Comparison of ENCODE assay signal across 31 cellular contexts in the genomic region with DNA sequence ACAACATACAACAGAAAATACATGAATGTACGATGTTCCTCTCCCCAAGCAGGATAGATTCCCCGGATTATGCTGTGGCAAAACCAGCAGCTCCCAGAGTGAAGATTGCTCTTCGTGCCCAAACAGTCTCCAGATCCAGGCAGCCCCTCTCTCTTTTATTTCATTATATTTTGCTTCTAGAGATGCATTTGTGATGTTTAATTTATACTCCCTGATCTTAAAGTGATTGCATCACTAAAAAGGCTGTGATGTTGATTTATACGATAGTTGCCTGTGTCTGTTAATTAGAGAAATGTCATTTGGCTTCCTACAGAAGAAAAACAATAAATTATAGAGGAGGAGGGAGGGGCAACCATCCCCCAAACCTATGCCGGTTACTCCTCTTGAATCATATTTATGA.
"Had no signal": no experiment of that assay in that cellular context is flagged by ENCODE, and none has a peak within 500 bp of the region (broad histone marks: within the 10 kb centered on the region; RNA-seq: fewer than 3 reads in every experiment).

No MANE protein-coding gene starts in this region.

- H3K4me3 ChIP-seq: adrenal gland, ascending aorta, body of pancreas, breast epithelium, cardiac muscle cell had no signal

- H3K4me1 ChIP-seq: adrenal gland, ascending aorta, body of pancreas, breast epithelium had no signal

- ATAC-seq: activated naive CD4-positive, alpha-beta T cell treated with anti-CD3 and anti-CD28 coated beads, Interleukin-2, amount 50 U/mL, for 72 hours; activated naive CD8-positive, alpha-beta T cell treated with anti-CD3 and anti-CD28 coated beads, Interleukin-2, amount 50 U/mL, for 24 hours; activated T-cell treated with anti-CD3 and anti-CD28 coated beads, Interleukin-2, amount 50 U/mL, for 4 hours; activated T-cell treated with anti-CD3 and anti-CD28 coated beads, Interleukin-2, amount 50 U/mL, for 72 hours; activated T-helper 17 cell treated with anti-CD3 and anti-CD28 coated beads, Interleukin-2, amount 50 U/mL, for 72 hours had no signal

- H3K9me3 ChIP-seq: adrenal gland, ascending aorta, body of pancreas, breast epithelium had no signal

- H3K36me3 ChIP-seq: adrenal gland, ascending aorta, brain microvascular endothelial cell, breast epithelium, cardiac muscle cell had no signal

- DNase-seq: activated effector memory CD4-positive, alpha-beta T cell treated with anti-CD3 and anti-CD28 coated beads, Interleukin-2, amount 50 U/mL, for 16 hours; activated effector memory CD4-positive, alpha-beta T cell treated with Interleukin-2 at 50 U/mL for 16 hours; activated gamma-delta T cell; activated gamma-delta T cell treated with Interleukin-2 at 50 U/mL for 16 hours; activated naive CD4-positive, alpha-beta T cell; activated naive CD4-positive, alpha-beta T cell treated with anti-CD3 and anti-CD28 coated beads for 36 hours; activated naive CD4-positive, alpha-beta T cell treated with anti-CD3 and anti-CD28 coated beads, Interleukin-2, amount 10 ng/mL, durations not matched to agents 7 days and 5 days; activated naive CD4-positive, alpha-beta T cell treated with anti-CD3 and anti-CD28 coated beads, Interleukin-2, amount 50 U/mL, for 16 hours; activated naive CD4-positive, alpha-beta T cell treated with Interleukin-2 at 50 U/mL for 16 hours; activated naive CD8-positive, alpha-beta T cell treated with anti-CD3 and anti-CD28 coated beads for 36 hours; activated naive CD8-positive, alpha-beta T cell treated with anti-CD3 and anti-CD28 coated beads, Interleukin-2, amount 10 ng/mL, durations not matched to agents 7 days and 5 days; activated naive CD8-positive, alpha-beta T cell treated with anti-CD3 and anti-CD28 coated beads, Interleukin-2, amount 50 U/mL, for 24 hours; activated T-cell treated with anti-CD3 and anti-CD28 coated beads, Interleukin-2, amount 50 U/mL, for 24 hours; activated T-cell treated with anti-CD3 and anti-CD28 coated beads, Interleukin-2, amount 50 U/mL, for 4 hours; activated T-cell treated with anti-CD3 and anti-CD28 coated beads, Interleukin-2, amount 50 U/mL, for 48 hours; activated T-cell treated with anti-CD3 and anti-CD28 coated beads, Interleukin-2, amount 50 U/mL, for 72 hours; adrenal gland; amniotic stem cell; amygdala; anterior cingulate cortex; aorta; body of pancreas; brain microvascular endothelial cell; caudate nucleus; central memory CD4-positive, alpha-beta T cell; cerebellar nuclear complex had no signal

- H3K27me3 ChIP-seq: adrenal gland, ascending aorta, brain microvascular endothelial cell, cardiac muscle cell had no signal

- H3K27ac ChIP-seq: adrenal gland, ascending aorta, body of pancreas, brain microvascular endothelial cell, breast epithelium, cardiac muscle cell had no signal
